In genomic region chr5:160363661-160364060, GRCh38 we compare ENCODE assay signal across 16 cellular contexts. TPM values are rescaled to one million over a fixed set of nuclear protein-coding genes. Genes with fewer than 3 reads are reported as not detected.
DNase-seq lines count a peak whose midpoint lies in the region; ATAC-seq and TF ChIP-seq lines count a peak whose summit lies in the region.
"Had no signal": no experiment of that assay in that cellular context is flagged by ENCODE, and none has a peak within 500 bp of the region (broad histone marks: within the 10 kb centered on the region; RNA-seq: fewer than 3 reads in every experiment).

No MANE protein-coding gene starts in this region.

- H3K27ac Mint-ChIP-seq in neural progenitor cell (peak overlapping the region; percentile 30), immature natural killer cell (no peak overlapping the region)
- H3K27ac Mint-ChIP-seq in CD8-positive, alpha-beta T cell, result no peak overlapping the region
- H3K27ac Mint-ChIP-seq: activated naive CD8-positive, alpha-beta T cell treated with anti-CD3 and anti-CD28 coated beads, Interleukin-2, amount 50 U/mL, for 24 hours had no signal

- CTCF ChIA-PET in CD8-positive, alpha-beta T cell (lab: Charles Lee), result interaction anchor here (0.8 kb wide), 1 partner anchor 15 kb away, joined by 3 read pairs; no protein-coding TSS in a partner anchor

- H3K36me3 Mint-ChIP-seq in neural progenitor cell, result no peaks in the 10 kb centered on the region
- peaks cover 0 to 3% (median 0%) of the 10 kb centered on the region in 3 donors for H3K36me3 Mint-ChIP-seq in immature natural killer cell
- H3K36me3 Mint-ChIP-seq in CD8-positive, alpha-beta T cell, result no peaks in the 10 kb centered on the region

- no peaks in the 10 kb centered on the region for H3K9me2 ChIP-seq in Karpas-422 (replicated peaks; ENCODE audit: insufficient read depth, low read length)

- H3K36me3 ChIP-seq in esophagus squamous epithelium (no peaks in the 10 kb centered on the region), neural progenitor cell (no peaks in the 10 kb centered on the region), tibial artery (no peaks in the 10 kb centered on the region), Karpas-422 (ENCODE audit: insufficient read depth, low read length) (no peaks in the 10 kb centered on the region)
- no peaks in the 10 kb centered on the region for H3K36me3 ChIP-seq in CD8-positive, alpha-beta T cell (ENCODE audit: insufficient read depth, low read length)

- H2AFZ ChIP-seq in neural progenitor cell (replicated peaks) (peak overlapping the region; percentile 59), Karpas-422 (ENCODE audit: low read length) (no peak overlapping the region)

- no peaks in the 10 kb centered on the region for H3F3A ChIP-seq in neural progenitor cell (ENCODE audit: low read depth)

- H3K9ac ChIP-seq in neural progenitor cell (no peak overlapping the region), Karpas-422 (ENCODE audit: low read length) (no peak overlapping the region)

- DNase-seq in RPMI8226 (peak; percentile 8), esophagus squamous epithelium (lab: John Stamatoyannopoulos, UW) (no peak), neural progenitor cell (ENCODE audit: low spot score) (peak; percentile 71), tibial artery (no peak), immature natural killer cell (no peak), dermis blood vessel endothelial cell (no peak), Karpas-422 (no peak)
- no peak for DNase-seq in CD8-positive, alpha-beta T cell
- DNase-seq: activated naive CD8-positive, alpha-beta T cell treated with anti-CD3 and anti-CD28 coated beads, Interleukin-2, amount 50 U/mL, for 24 hours; activated T-cell treated with anti-CD3 and anti-CD28 coated beads, Interleukin-2, amount 50 U/mL, for 48 hours; C1 segment of cervical spinal cord; NCI-H187; NCI-H82; nucleus accumbens; stimulated activated CD4-positive, alpha-beta T cell treated with anti-CD3 and anti-CD28 coated beads, Interleukin-15, amount 100 ng/mL, for 24 hours had no signal

- H3K4me3 Mint-ChIP-seq in neural progenitor cell (no peak overlapping the region), immature natural killer cell (no peak overlapping the region)
- H3K4me3 Mint-ChIP-seq in CD8-positive, alpha-beta T cell, result no peak overlapping the region
- H3K4me3 Mint-ChIP-seq: activated naive CD8-positive, alpha-beta T cell treated with anti-CD3 and anti-CD28 coated beads, Interleukin-2, amount 50 U/mL, for 24 hours had no signal

- intact Hi-C loops in esophagus squamous epithelium (cut with DNase I) (no loop called here), tibial artery (cut with DNase I; ENCODE audit: low total_unique reads) (no loop called here)
- intact Hi-C loops in CD8-positive, alpha-beta T cell (cut with DNase I, micrococcal nuclease), result no loop called here

- TF ChIP-seq POLR2A in esophagus squamous epithelium (IDR thresholded peaks at IDR 0.05), result no peak

- H3K4me1 ChIP-seq in esophagus squamous epithelium, result peaks cover 0 to 42% (median 32%) of the 10 kb centered on the region in 3 donors
- peaks cover 19% of the 10 kb centered on the region for H3K4me1 ChIP-seq in neural progenitor cell
- peaks cover 0 to 48% (median 34%) of the 10 kb centered on the region in 4 donors for H3K4me1 ChIP-seq in tibial artery
- H3K4me1 ChIP-seq in Karpas-422 (ENCODE audit: low read length), result no peaks in the 10 kb centered on the region
- H3K4me1 ChIP-seq in CD8-positive, alpha-beta T cell (ENCODE audit: insufficient read depth, low read length), result no peaks in the 10 kb centered on the region

- H3K27me3 ChIP-seq in esophagus squamous epithelium, result no peaks in the 10 kb centered on the region
- peaks cover 4% of the 10 kb centered on the region for H3K27me3 ChIP-seq in neural progenitor cell
- H3K27me3 ChIP-seq in tibial artery, result no peaks in the 10 kb centered on the region
- H3K27me3 ChIP-seq in Karpas-422 (ENCODE audit: low read length), result no peaks in the 10 kb centered on the region
- no peaks in the 10 kb centered on the region for H3K27me3 ChIP-seq in CD8-positive, alpha-beta T cell (ENCODE audit: insufficient read depth, low read length)

- H3K4me1 Mint-ChIP-seq in neural progenitor cell, result peaks cover 23% of the 10 kb centered on the region
- H3K4me1 Mint-ChIP-seq in immature natural killer cell, result no peaks in the 10 kb centered on the region
- no peaks in the 10 kb centered on the region for H3K4me1 Mint-ChIP-seq in CD8-positive, alpha-beta T cell (ENCODE audit: low read depth)
- H3K4me1 Mint-ChIP-seq: activated naive CD8-positive, alpha-beta T cell treated with anti-CD3 and anti-CD28 coated beads, Interleukin-2, amount 50 U/mL, for 24 hours had no signal

- TF ChIP-seq CTCF in esophagus squamous epithelium (IDR thresholded peaks at IDR 0.05), result no peak
- TF ChIP-seq CTCF in neural progenitor cell (IDR thresholded peaks at IDR 0.05), result no peak
- no peak for TF ChIP-seq CTCF in tibial artery (IDR thresholded peaks at IDR 0.05)
- no peak for TF ChIP-seq CTCF in CD8-positive, alpha-beta T cell (IDR thresholded peaks at IDR 0.05)

- POLR2A ChIA-PET in CD8-positive, alpha-beta T cell (lab: Charles Lee), result no interaction called here

- H3K4me2 ChIP-seq in neural progenitor cell, result no peak overlapping the region
- H3K4me2 ChIP-seq in Karpas-422 (ENCODE audit: low read depth, low read length, poor library complexity, severe bottlenecking), result no peak overlapping the region

- H3K27ac ChIP-seq in esophagus squamous epithelium (peak overlapping the region; percentile 3 to 69 (median 58)), neural progenitor cell (no peak overlapping the region), tibial artery (peak overlapping the region; percentile 77), Karpas-422 (ENCODE audit: low read length) (no peak overlapping the region)
- no peak overlapping the region for H3K27ac ChIP-seq in CD8-positive, alpha-beta T cell (ENCODE audit: low read depth, low read length)

- H3K4me3 ChIP-seq in esophagus squamous epithelium, result no peak overlapping the region
- no peak overlapping the region for H3K4me3 ChIP-seq in neural progenitor cell
- no peak overlapping the region for H3K4me3 ChIP-seq in tibial artery
- no peak overlapping the region for H3K4me3 ChIP-seq in Karpas-422 (ENCODE audit: low read length)
- H3K4me3 ChIP-seq in CD8-positive, alpha-beta T cell (ENCODE audit: low read depth, low read length), result no peak overlapping the region
- H3K4me3 ChIP-seq: lung had no signal

- no peak for ATAC-seq in CD8-positive, alpha-beta T cell
- ATAC-seq: activated naive CD8-positive, alpha-beta T cell treated with anti-CD3 and anti-CD28 coated beads, Interleukin-2, amount 50 U/mL, for 24 hours had no signal

- H3K27me3 Mint-ChIP-seq in neural progenitor cell (ENCODE audit: insufficient read depth, low read depth) (peaks cover 2% of the 10 kb centered on the region), immature natural killer cell (ENCODE audit: low read depth in 3 of 3) (peaks cover 1 to 9% (median 3%) of the 10 kb centered on the region in 3 donors)
- peaks cover 19% of the 10 kb centered on the region for H3K27me3 Mint-ChIP-seq in CD8-positive, alpha-beta T cell (ENCODE audit: low read depth)

- H4K20me1 ChIP-seq in neural progenitor cell (ENCODE audit: low read depth) (no peaks in the 10 kb centered on the region), Karpas-422 (ENCODE audit: insufficient read depth, low read depth, low read length) (no peaks in the 10 kb centered on the region)

- H3K9me3 ChIP-seq in esophagus squamous epithelium (no peaks in the 10 kb centered on the region), neural progenitor cell (ENCODE audit: low read depth) (no peaks in the 10 kb centered on the region), tibial artery (no peaks in the 10 kb centered on the region), Karpas-422 (ENCODE audit: low read length) (no peaks in the 10 kb centered on the region)
- no peaks in the 10 kb centered on the region for H3K9me3 ChIP-seq in CD8-positive, alpha-beta T cell (ENCODE audit: low read length)

- no peaks in the 10 kb centered on the region for H3K79me2 ChIP-seq in neural progenitor cell (ENCODE audit: low read depth)
- no peaks in the 10 kb centered on the region for H3K79me2 ChIP-seq in Karpas-422 (ENCODE audit: low read length)

- WGBS in esophagus squamous epithelium, 2 donors, result 59 to 73% methylated on average over 9 of the region's 9 CpGs

- H3K9me3 Mint-ChIP-seq in neural progenitor cell, result peaks cover 2% of the 10 kb centered on the region
- no peaks in the 10 kb centered on the region for H3K9me3 Mint-ChIP-seq in immature natural killer cell
- no peaks in the 10 kb centered on the region for H3K9me3 Mint-ChIP-seq in CD8-positive, alpha-beta T cell
- H3K9me3 Mint-ChIP-seq: activated naive CD8-positive, alpha-beta T cell treated with anti-CD3 and anti-CD28 coated beads, Interleukin-2, amount 50 U/mL, for 24 hours had no signal

RNA-seq across cellular contexts. Expression of gene C1QTNF2, which starts 6.8 kb away (rescaled TPM):
- total RNA-seq in esophagus squamous epithelium, result under 1 TPM; 0.23 to 0.95 (median 0.62) TPM
- 0.06 and 0.25 TPM in 2 replicates for total RNA-seq in neural progenitor cell (ENCODE audit: low replicate concordance)
- not detected for polyA plus RNA-seq in immature natural killer cell
- 0.17 and 0.28 TPM in 2 replicates for total RNA-seq in dermis blood vessel endothelial cell
- total RNA-seq in Karpas-422 (2014; rRNA removed; shearing (Covaris generic); ENCODE audit: low replicate concordance), result not detected in 2 replicates
- total RNA-seq in CD8-positive, alpha-beta T cell, result not detected

RNA-seq across cellular contexts. Expression of gene FAM200C, which starts 36.2 kb away (rescaled TPM):
- 1 to 10 TPM in 3 of 4 donors, under 1 TPM in 1; 0.87 to 3.2 (median 1.8) TPM for total RNA-seq in esophagus squamous epithelium
- 15.8 and 25.3 TPM in 2 replicates for total RNA-seq in neural progenitor cell (ENCODE audit: low replicate concordance)
- polyA plus RNA-seq in immature natural killer cell, result under 1 TPM in 2 of 3 donors, not detected in 1; 0.36 to 0.48 TPM
- total RNA-seq in dermis blood vessel endothelial cell, result 3.8 and 4.8 TPM in 2 replicates
- 0.76 and 2.0 TPM in 2 replicates for total RNA-seq in Karpas-422 (2014; rRNA removed; shearing (Covaris generic); ENCODE audit: low replicate concordance)
- total RNA-seq in CD8-positive, alpha-beta T cell, result under 1 TPM in 1 of 2 experiments, not detected in 1; 0.14 TPM

RNA-seq across cellular contexts. Expression of gene CCNJL, which starts 51.3 kb away (rescaled TPM):
- total RNA-seq in esophagus squamous epithelium, result 1 to 10 TPM in 2 of 4 donors, under 1 TPM in 2; 0.04 to 3.0 (median 0.74) TPM
- total RNA-seq in neural progenitor cell (ENCODE audit: low replicate concordance), result 8.4 and 9.4 TPM in 2 replicates
- polyA plus RNA-seq in immature natural killer cell, result 10 to 100 TPM; 16.3 to 29.7 (median 26.7) TPM
- 8.0 and 10.4 TPM in 2 replicates for total RNA-seq in dermis blood vessel endothelial cell
- not detected in 2 replicates for total RNA-seq in Karpas-422 (2014; rRNA removed; shearing (Covaris generic); ENCODE audit: low replicate concordance)
- not detected for total RNA-seq in CD8-positive, alpha-beta T cell

RNA-seq across cellular contexts. Expression of gene SLU7, which starts 55.2 kb away (rescaled TPM):
- total RNA-seq in esophagus squamous epithelium (10 to 100 TPM; 31.9 to 70.2 (median 45.1) TPM), neural progenitor cell (ENCODE audit: low replicate concordance) (41.2 and 48.5 TPM in 2 replicates), dermis blood vessel endothelial cell (84.8 and 96.5 TPM in 2 replicates)
- polyA plus RNA-seq in immature natural killer cell, result 100 to 1,000 TPM in 1 of 3 donors, 10 to 100 TPM in 2; 38.8 to 117 (median 71.0) TPM
- total RNA-seq in Karpas-422 (2014; rRNA removed; shearing (Covaris generic); ENCODE audit: low replicate concordance), result 44.2 and 65.3 TPM in 2 replicates
- total RNA-seq in CD8-positive, alpha-beta T cell, result 100 to 1,000 TPM; 127 to 136 TPM

RNA-seq across cellular contexts. Expression of gene PTTG1, which starts 58.0 kb away (rescaled TPM):
- 100 to 1,000 TPM in 1 of 4 donors, 10 to 100 TPM in 3; 89.6 to 134 (median 90.1) TPM for total RNA-seq in esophagus squamous epithelium
- 425 and 435 TPM in 2 replicates for total RNA-seq in neural progenitor cell (ENCODE audit: low replicate concordance)
- polyA plus RNA-seq in immature natural killer cell, result 10 to 100 TPM in 2 of 3 donors, 1 to 10 TPM in 1; 3.0 to 15.4 (median 12.1) TPM
- total RNA-seq in dermis blood vessel endothelial cell, result 60.4 and 190 TPM in 2 replicates
- total RNA-seq in Karpas-422 (2014; rRNA removed; shearing (Covaris generic); ENCODE audit: low replicate concordance), result 137 and 234 TPM in 2 replicates
- 1 to 10 TPM; 8.6 to 8.8 TPM for total RNA-seq in CD8-positive, alpha-beta T cell

Comparison
In these comparisons a context has a peak if more than half of its experiments do, and no peak if none do; other contexts are left out.
1. DNase-seq: peak in RPMI8226 (single experiment) and neural progenitor cell (single experiment); none in esophagus squamous epithelium (single experiment), tibial artery (0 of 2), immature natural killer cell (0 of 3), dermis blood vessel endothelial cell (single experiment), Karpas-422 (single experiment) and CD8-positive, alpha-beta T cell (0 of 7).
2. H3K27ac ChIP-seq: peak in esophagus squamous epithelium (4 of 4) and tibial artery (2 of 2); none in neural progenitor cell (single experiment), Karpas-422 (single experiment) and CD8-positive, alpha-beta T cell (single experiment).